ENCODE assay signal across 19 cellular contexts in genomic region chr6:17656092-17656491, GRCh38. TPM values are rescaled to one million over a fixed set of nuclear protein-coding genes. Genes with fewer than 3 reads are reported as not detected.
A peak's percentile ranks its signal among the peaks of the same experiment; 100 is the strongest.
DNase-seq lines count a peak whose midpoint lies in the region; ATAC-seq, FAIRE-seq and TF ChIP-seq lines count a peak whose summit lies in the region.
"Had no signal": no experiment of that assay in that cellular context is flagged by ENCODE, and none has a peak within 500 bp of the region (broad histone marks: within the 10 kb centered on the region; RNA-seq: fewer than 3 reads in every experiment).

No MANE protein-coding gene starts in this region.

- H3K36me3 ChIP-seq in kidney (ENCODE audit: control insufficient read depth in 1 of 2, insufficient read depth in 2 of 2, low read length in 2 of 2), result peaks cover 0 to 15% of the 10 kb centered on the region in 2 donors

- H3K36me3 Mint-ChIP-seq in effector memory CD8-positive, alpha-beta T cell (ENCODE audit: insufficient read depth), result peaks cover 62% of the 10 kb centered on the region

- no peak overlapping the region for H3K4me3 Mint-ChIP-seq in effector memory CD8-positive, alpha-beta T cell
- H3K4me3 Mint-ChIP-seq: activated CD4-positive, alpha-beta memory T cell treated with anti-CD3 and anti-CD28 coated beads for 36 hours; HFFc6 had no signal

- H3K27me3 Mint-ChIP-seq in effector memory CD8-positive, alpha-beta T cell, result no peaks in the 10 kb centered on the region
- H3K27me3 Mint-ChIP-seq: activated CD4-positive, alpha-beta memory T cell treated with anti-CD3 and anti-CD28 coated beads for 36 hours had no signal

- DNase-seq in NCI-H1105 (lab: John Stamatoyannopoulos, UW) (peak; percentile 6), NCI-H1105 treated with DMSO at 0.1 percent for 48 hours (lab: John Stamatoyannopoulos, UW) (no peak), AG08395 (ENCODE audit: low spot score) (peak; percentile 11), NAMALWA (ENCODE audit: low spot score) (peak; percentile 22), SK-N-DZ (ENCODE audit: low spot score) (no peak), kidney (no peak), inferior parietal cortex (ENCODE audit: extremely low spot score) (no peak)
- no peak for DNase-seq in effector memory CD8-positive, alpha-beta T cell
- DNase-seq: activated CD4-positive, alpha-beta memory T cell treated with anti-CD3 and anti-CD28 coated beads for 36 hours; activated effector memory CD4-positive, alpha-beta T cell treated with anti-CD3 and anti-CD28 coated beads, Interleukin-2, amount 50 U/mL, for 16 hours; body of pancreas; effector CD8-positive, alpha-beta T cell; HFFc6; NCI-H510A; testis had no signal

- no peaks in the 10 kb centered on the region for H3K9me3 ChIP-seq in kidney (ENCODE audit: control insufficient read depth in 1 of 2, low read length in 2 of 2)
- H3K9me3 ChIP-seq: A549, body of pancreas, testis had no signal

- H3K9me3 Mint-ChIP-seq in effector memory CD8-positive, alpha-beta T cell, result no peaks in the 10 kb centered on the region
- H3K9me3 Mint-ChIP-seq: activated CD4-positive, alpha-beta memory T cell treated with anti-CD3 and anti-CD28 coated beads for 36 hours; HFFc6 had no signal

- intact Hi-C loops in kidney (cut with DNase I), result no loop called here

- H3K4me1 Mint-ChIP-seq in effector memory CD8-positive, alpha-beta T cell (ENCODE audit: low read depth in 2 of 2), result peaks cover 19 to 26% of the 10 kb centered on the region in 2 donors

- ATAC-seq in effector memory CD8-positive, alpha-beta T cell (replicated peaks), result no peak
- ATAC-seq: body of pancreas had no signal

- H3K4me3 ChIP-seq in kidney (ENCODE audit: low read length in 2 of 2), result no peak overlapping the region
- H3K4me3 ChIP-seq: A549, body of pancreas, testis had no signal

- no peak overlapping the region for H3K27ac ChIP-seq in kidney (ENCODE audit: low read depth in 2 of 2, low read length in 2 of 2)
- H3K27ac ChIP-seq: A549, body of pancreas, testis had no signal

- FAIRE-seq in kidney (lab: Jason Lieb, UNC), result no peak
- FAIRE-seq: A549, D721Med, frontal cortex, keratinocyte had no signal

- H3K9ac ChIP-seq in kidney (ENCODE audit: low read length in 2 of 2), result no peak overlapping the region

- no peak for TF ChIP-seq CTCF in kidney (IDR thresholded peaks at IDR 0.05; ENCODE audit: borderline replicate concordance, extremely low read depth, insufficient read depth)

- no peaks in the 10 kb centered on the region for H3K4me1 ChIP-seq in kidney (ENCODE audit: control insufficient read depth in 1 of 2, insufficient read depth in 1 of 2, low read depth in 1 of 2, low read length in 2 of 2)
- H3K4me1 ChIP-seq: body of pancreas, testis had no signal

- peak overlapping the region; percentile 57 to 87 for H3K27ac Mint-ChIP-seq in effector memory CD8-positive, alpha-beta T cell
- H3K27ac Mint-ChIP-seq: activated CD4-positive, alpha-beta memory T cell treated with anti-CD3 and anti-CD28 coated beads for 36 hours; HFFc6 had no signal

RNA-seq across cellular contexts. Expression of gene NUP153, which starts 50.6 kb away (rescaled TPM):
- 28.7 and 35.6 TPM in 2 replicates for polyA plus RNA-seq in SK-N-DZ (2014; cell fraction: cytosol; rRNA removed)
- 26.8 and 39.9 TPM in 2 replicates for polyA plus RNA-seq in SK-N-DZ (2014; cell fraction: nucleus; rRNA removed)
- 31.3 TPM for total RNA-seq in kidney
- 4.9 TPM for polyA plus RNA-seq in kidney (ENCODE audit: insufficient read depth, low read depth, low replicate concordance)

RNA-seq across cellular contexts. Expression of gene FAM8A1, which starts 56.0 kb away (rescaled TPM):
- polyA plus RNA-seq in SK-N-DZ (2014; cell fraction: cytosol; rRNA removed), result 19.8 and 22.0 TPM in 2 replicates
- polyA plus RNA-seq in SK-N-DZ (2014; cell fraction: nucleus; rRNA removed), result 19.3 and 22.9 TPM in 2 replicates
- 20.7 TPM for total RNA-seq in kidney
- polyA plus RNA-seq in kidney (ENCODE audit: insufficient read depth, low read depth, low replicate concordance), result 16.9 TPM

Comparison
In these comparisons a context has a peak if more than half of its experiments do, and no peak if none do; other contexts are left out.
1. DNase-seq: peak in NCI-H1105 (single experiment), AG08395 (single experiment) and NAMALWA (single experiment); none in NCI-H1105 treated with DMSO at 0.1 percent for 48 hours (single experiment), effector memory CD8-positive, alpha-beta T cell (0 of 3), SK-N-DZ (single experiment), kidney (single experiment) and inferior parietal cortex (single experiment).